In the genomic region with DNA sequence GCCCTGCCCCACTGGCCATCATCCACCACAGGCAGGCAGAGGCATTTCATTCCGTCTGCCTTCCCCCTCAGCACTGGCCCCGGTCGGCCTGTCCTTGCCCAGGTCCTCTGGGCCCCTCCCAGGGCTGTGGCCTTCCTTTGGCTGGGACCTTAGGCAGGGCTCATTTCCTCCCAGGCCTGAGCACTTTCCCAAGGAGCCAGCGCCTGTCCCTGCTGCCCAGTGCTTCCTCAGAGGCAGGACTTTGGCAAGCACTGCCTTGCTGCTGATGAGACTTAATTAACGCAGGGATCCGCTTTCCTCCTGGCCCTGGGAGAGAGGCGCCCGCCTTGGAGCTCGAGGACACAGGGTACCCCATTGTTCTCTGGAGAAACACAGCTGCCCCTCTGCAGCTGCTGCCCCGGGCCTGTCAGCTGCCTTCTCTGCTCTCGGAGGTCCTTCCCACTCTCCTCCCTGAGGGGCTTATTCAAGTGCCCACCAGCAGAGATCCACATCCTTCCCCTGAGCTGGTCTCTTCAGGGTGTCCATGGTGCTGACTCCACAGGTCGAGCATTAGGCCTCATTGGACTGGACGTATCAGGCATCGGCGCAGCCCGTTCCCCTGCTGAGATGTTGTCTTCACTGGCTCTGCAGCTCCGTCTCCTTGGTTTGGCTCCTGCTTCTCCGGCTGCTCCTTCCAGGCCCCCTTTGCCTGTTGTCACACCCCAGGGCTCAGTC, we compare ENCODE assay signal across 9 cellular contexts. TPM values are rescaled to one million over a fixed set of nuclear protein-coding genes. Genes with fewer than 3 reads are reported as not detected.
DNase-seq lines count a peak whose midpoint lies in the region.
"Had no signal": no experiment of that assay in that cellular context is flagged by ENCODE, and none has a peak within 500 bp of the region (broad histone marks: within the 10 kb centered on the region; RNA-seq: fewer than 3 reads in every experiment).

No MANE protein-coding gene starts in this region.

- H3K27me3 ChIP-seq in SJSA1 (replicated peaks): no peaks in the 10 kb centered on the region

- H3K36me3 ChIP-seq in SJSA1: no peaks in the 10 kb centered on the region

- H3K27me3 Mint-ChIP-seq in activated T-helper 2 cell treated with anti-CD3 and anti-CD28 coated beads, Interferon-gamma antibody, Interleukin-2, Interleukin-4, amounts not matched to agents 10 μg/mL and 5 μg/mL and 100 μg/mL, durations not matched to agents 14 hours and 24 hours and 36 hours (ENCODE audit: low read depth): peaks cover 21% of the 10 kb centered on the region

- intact Hi-C loops in cardiac septum (cut with DNase I): no loop called here
- intact Hi-C loops in activated T-helper 2 cell treated with anti-CD3 and anti-CD28 coated beads, Interferon-gamma antibody, Interleukin-2, Interleukin-4, amounts not matched to agents 10 μg/mL and 5 μg/mL and 100 μg/mL, durations not matched to agents 14 hours and 24 hours and 36 hours (cut with micrococcal nuclease): no loop called here

- H3K9me3 Mint-ChIP-seq in activated T-helper 2 cell treated with anti-CD3 and anti-CD28 coated beads, Interferon-gamma antibody, Interleukin-2, Interleukin-4, amounts not matched to agents 10 μg/mL and 5 μg/mL and 100 μg/mL, durations not matched to agents 14 hours and 24 hours and 36 hours: no peaks in the 10 kb centered on the region

- no peak overlapping the region for H3K4me3 ChIP-seq in SJSA1

- peaks cover 2% of the 10 kb centered on the region for H3K4me1 Mint-ChIP-seq in activated T-helper 2 cell treated with anti-CD3 and anti-CD28 coated beads, Interferon-gamma antibody, Interleukin-2, Interleukin-4, amounts not matched to agents 10 μg/mL and 5 μg/mL and 100 μg/mL, durations not matched to agents 14 hours and 24 hours and 36 hours (ENCODE audit: low read depth)

- H3K27ac Mint-ChIP-seq in activated T-helper 2 cell treated with anti-CD3 and anti-CD28 coated beads, Interferon-gamma antibody, Interleukin-2, Interleukin-4, amounts not matched to agents 10 μg/mL and 5 μg/mL and 100 μg/mL, durations not matched to agents 14 hours and 24 hours and 36 hours: no peak overlapping the region

- H3K27ac ChIP-seq in SJSA1: peak overlapping the region; percentile 19; the same call in 1 of the 2 replicates
- H3K27ac ChIP-seq: C4-2B had no signal

- peaks cover 63% of the 10 kb centered on the region for H3K4me1 ChIP-seq in SJSA1 (replicated peaks)

- DNase-seq in COR-L47 (lab: John Stamatoyannopoulos, UW) (peak; percentile 35), SJSA1 (ENCODE audit: low read depth in 1 of 2, low spot score in 2 of 2) (peak in 1 of 2 experiments; percentile 43), cardiac septum (ENCODE audit: low spot score) (peak; percentile 78), pons (ENCODE audit: low spot score) (peak; percentile 88), NCI-H2029 treated with DMSO at 0.1 percent for 48 hours (lab: John Stamatoyannopoulos, UW) (no peak), GM19238 (ENCODE audit: insufficient read length, low spot score) (no peak), OCI-M1 (lab: John Stamatoyannopoulos, UW) (no peak)
- no peak for DNase-seq in activated T-helper 2 cell treated with anti-CD3 and anti-CD28 coated beads, Interferon-gamma antibody, Interleukin-2, Interleukin-4, amounts not matched to agents 10 μg/mL and 5 μg/mL and 100 μg/mL, durations not matched to agents 14 hours and 24 hours and 36 hours (ENCODE audit: low spot score)

- H3K36me3 Mint-ChIP-seq in activated T-helper 2 cell treated with anti-CD3 and anti-CD28 coated beads, Interferon-gamma antibody, Interleukin-2, Interleukin-4, amounts not matched to agents 10 μg/mL and 5 μg/mL and 100 μg/mL, durations not matched to agents 14 hours and 24 hours and 36 hours (ENCODE audit: low read depth): no peaks in the 10 kb centered on the region

- no peak overlapping the region for H3K4me3 Mint-ChIP-seq in activated T-helper 2 cell treated with anti-CD3 and anti-CD28 coated beads, Interferon-gamma antibody, Interleukin-2, Interleukin-4, amounts not matched to agents 10 μg/mL and 5 μg/mL and 100 μg/mL, durations not matched to agents 14 hours and 24 hours and 36 hours (ENCODE audit: low read depth)

- H3K9me3 ChIP-seq in SJSA1 (replicated peaks): no peaks in the 10 kb centered on the region

RNA-seq across cellular contexts. Expression of a gene that starts 42.9 kb away (rescaled TPM):
- 9.8 and 16.4 TPM in 2 replicates for total RNA-seq in SJSA1 (2014; rRNA removed; shearing (Covaris generic))
- total RNA-seq in cardiac septum: 21.0 TPM
- total RNA-seq in activated T-helper 2 cell treated with anti-CD3 and anti-CD28 coated beads, Interferon-gamma antibody, Interleukin-2, Interleukin-4, amounts not matched to agents 10 μg/mL and 5 μg/mL and 100 μg/mL, durations not matched to agents 14 hours and 24 hours and 36 hours: 0.07 and 0.11 TPM in 2 replicates

Comparison
In these comparisons a context has a peak if more than half of its experiments do, and no peak if none do; other contexts are left out.
1. DNase-seq: peak in COR-L47 (single experiment), cardiac septum (single experiment) and pons (single experiment); none in NCI-H2029 treated with DMSO at 0.1 percent for 48 hours (single experiment), activated T-helper 2 cell treated with anti-CD3 and anti-CD28 coated beads, Interferon-gamma antibody, Interleukin-2, Interleukin-4, amounts not matched to agents 10 μg/mL and 5 μg/mL and 100 μg/mL, durations not matched to agents 14 hours and 24 hours and 36 hours (single experiment), GM19238 (single experiment) and OCI-M1 (single experiment).